22 cellular contexts compared by ENCODE assay signal in the genomic region with DNA sequence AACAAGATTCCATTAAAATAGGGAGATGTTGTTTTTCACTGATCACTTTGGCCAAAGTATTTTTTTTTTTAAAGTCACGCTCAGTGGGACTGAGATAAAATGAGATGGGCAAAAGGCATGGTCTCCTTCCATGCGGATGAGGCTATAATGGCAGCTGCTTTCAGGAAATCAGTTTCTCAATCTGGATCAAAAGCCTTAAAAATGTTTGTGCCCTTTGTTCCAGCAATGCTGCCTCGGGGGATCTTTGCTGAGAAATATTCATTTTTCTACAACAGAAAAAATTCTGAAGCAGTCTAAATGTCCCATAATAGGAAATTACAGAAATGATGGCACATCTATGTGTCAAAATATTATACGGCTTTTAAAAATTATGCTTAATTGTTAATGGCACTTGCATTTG.
"Had no signal": no experiment of that assay in that cellular context is flagged by ENCODE, and none has a peak within 500 bp of the region (broad histone marks: within the 10 kb centered on the region; RNA-seq: fewer than 3 reads in every experiment).

No MANE protein-coding gene starts in this region.

- H3K4me3 ChIP-seq: body of pancreas, heart right ventricle, sigmoid colon, testis, uterus had no signal

- ATAC-seq: activated CD8-positive, alpha-beta memory T cell treated with anti-CD3 and anti-CD28 coated beads, Interleukin-2, amount 10 ng/mL, durations not matched to agents 7 days and 5 days; activated CD8-positive, alpha-beta T cell treated with anti-CD3 and anti-CD28 coated beads for 36 hours; body of pancreas; heart right ventricle; left cardiac atrium; stimulated activated naive B cell treated with anti-CD40 and anti-IgM and Interleukin-4, amounts not matched to agents 10 μg/mL and 1 μg/mL and 100 μg/mL, for 72 hours had no signal

- H3K27me3 ChIP-seq: body of pancreas, heart right ventricle, sigmoid colon, testis, uterus had no signal

- DNase-seq: activated CD4-positive, alpha-beta T cell treated with anti-CD3 and anti-CD28 coated beads, Interleukin-2, amount 10 ng/mL, durations not matched to agents 7 days and 5 days; activated CD4-positive, CD25-positive, alpha-beta regulatory T cell treated with anti-CD3 and anti-CD28 coated beads, Interleukin-2, amount 50 U/mL, for 72 hours; activated CD8-positive, alpha-beta memory T cell treated with anti-CD3 and anti-CD28 coated beads, Interleukin-2, amount 10 ng/mL, durations not matched to agents 7 days and 5 days; activated CD8-positive, alpha-beta T cell treated with anti-CD3 and anti-CD28 coated beads for 36 hours; activated naive CD4-positive, alpha-beta T cell treated with anti-CD3 and anti-CD28 coated beads, Interleukin-2, amount 10 ng/mL, durations not matched to agents 7 days and 5 days; activated T-cell treated with anti-CD3 and anti-CD28 coated beads for 4 hours; body of pancreas; dermis blood vessel endothelial cell; effector CD8-positive, alpha-beta T cell; heart right ventricle; islet precursor cell; left cardiac atrium; mesendoderm; naive B cell; nucleus accumbens; sigmoid colon; stimulated activated CD4-positive, alpha-beta T cell treated with anti-CD3 and anti-CD28 coated beads, Interleukin-2, amount 100 ng/mL, for 48 hours; stimulated activated CD8-positive, alpha-beta memory T cell treated with anti-CD3 and anti-CD28 coated beads, Interleukin-4, amount 100 ng/mL, for 48 hours; stimulated activated naive B cell treated with anti-CD40 and anti-IgM and Interleukin-4, amounts not matched to agents 10 μg/mL and 1 μg/mL and 100 μg/mL, for 72 hours; testis; uterus; WERI-Rb-1 had no signal

- H3K9me3 ChIP-seq: body of pancreas, heart right ventricle, sigmoid colon, testis, uterus had no signal

- H3K36me3 ChIP-seq: heart right ventricle, sigmoid colon, uterus, WERI-Rb-1 had no signal

- H3K27ac ChIP-seq: body of pancreas, heart right ventricle, sigmoid colon, testis, uterus, WERI-Rb-1 had no signal
